ENCODE assay signal across 16 cellular contexts in the genomic region with DNA sequence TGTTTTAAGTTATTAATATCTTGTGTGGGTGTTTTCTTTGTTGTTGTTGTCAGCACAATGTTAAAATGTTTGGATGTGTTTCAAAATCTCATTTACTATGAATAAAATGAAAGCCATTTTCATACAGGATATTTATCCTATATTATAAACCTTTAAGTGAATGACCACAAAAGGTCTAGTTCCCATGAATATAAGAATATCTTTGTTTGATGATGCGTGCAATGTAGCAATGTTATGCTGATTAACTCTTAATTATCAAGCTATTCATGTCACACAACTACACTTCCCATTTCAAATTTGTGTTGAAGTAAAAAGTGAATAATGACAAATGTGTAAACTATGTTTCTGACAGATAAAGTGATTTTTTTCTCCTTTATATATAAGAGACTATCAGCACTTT. TPM values are rescaled to one million over a fixed set of nuclear protein-coding genes. Genes with fewer than 3 reads are reported as not detected.
"Had no signal": no experiment of that assay in that cellular context is flagged by ENCODE, and none has a peak within 500 bp of the region (broad histone marks: within the 10 kb centered on the region; RNA-seq: fewer than 3 reads in every experiment).

No MANE protein-coding gene starts in this region.

- H3K4me3 ChIP-seq: ascending aorta, right atrium auricular region, testis, upper lobe of right lung had no signal

- H3K4me3 Mint-ChIP-seq: activated naive CD4-positive, alpha-beta T cell treated with anti-CD3 and anti-CD28 coated beads for 36 hours; nephron had no signal

- H3K27ac Mint-ChIP-seq: activated naive CD4-positive, alpha-beta T cell treated with anti-CD3 and anti-CD28 coated beads for 36 hours; activated T-helper 2 cell treated with anti-CD3 and anti-CD28 coated beads, Interferon-gamma antibody, Interleukin-2, Interleukin-4, amounts not matched to agents 10 μg/mL and 5 μg/mL and 100 μg/mL, durations not matched to agents 14 hours and 24 hours and 36 hours; nephron had no signal

- H3K9me3 Mint-ChIP-seq: activated naive CD4-positive, alpha-beta T cell treated with anti-CD3 and anti-CD28 coated beads for 36 hours; activated T-helper 2 cell treated with anti-CD3 and anti-CD28 coated beads, Interferon-gamma antibody, Interleukin-2, Interleukin-4, amounts not matched to agents 10 μg/mL and 5 μg/mL and 100 μg/mL, durations not matched to agents 14 hours and 24 hours and 36 hours; nephron had no signal

- H3K9me3 ChIP-seq: ascending aorta, right atrium auricular region, testis, upper lobe of right lung had no signal

- ATAC-seq: esophagus mucosa; stimulated activated naive CD8-positive, alpha-beta T cell treated with anti-CD3 and anti-CD28 coated beads, Interleukin-15, Interleukin-2, amounts not matched to agents 100 U/mL and 50 U/mL, for 24 hours; upper lobe of right lung had no signal

- H3K27ac ChIP-seq: testis, upper lobe of right lung had no signal

- H3K27me3 ChIP-seq: ascending aorta, right atrium auricular region, testis, upper lobe of right lung had no signal

- DNase-seq: activated CD4-positive, alpha-beta T cell treated with anti-CD3 and anti-CD28 coated beads, Interleukin-2, amount 50 U/mL, for 4 hours; activated CD4-positive, CD25-positive, alpha-beta regulatory T cell treated with anti-CD3 and anti-CD28 coated beads, Interleukin-2, amount 50 U/mL, for 72 hours; activated naive CD4-positive, alpha-beta T cell treated with anti-CD3 and anti-CD28 coated beads for 36 hours; activated T-cell treated with anti-CD3 and anti-CD28 coated beads for 4 hours; hypothalamus; nucleus accumbens; stimulated activated CD4-positive, alpha-beta T cell treated with anti-CD3 and anti-CD28 coated beads, Interleukin-4, amount 100 ng/mL, for 24 hours; stimulated activated naive CD8-positive, alpha-beta T cell treated with anti-CD3 and anti-CD28 coated beads, Interleukin-15, Interleukin-2, amounts not matched to agents 100 U/mL and 50 U/mL, for 24 hours; T-helper 9 cell; testis; upper lobe of right lung had no signal

RNA-seq across cellular contexts. Expression of a gene that starts 59.8 kb away (rescaled TPM):
- total RNA-seq: activated naive CD4-positive, alpha-beta T cell treated with anti-CD3 and anti-CD28 coated beads for 36 hours had no signal
